ENCODE assay signal across 8 cellular contexts in genomic region chr22:38202437-38203089, GRCh38. TPM values are rescaled to one million over a fixed set of nuclear protein-coding genes. Genes with fewer than 3 reads are reported as not detected.
A peak's percentile ranks its signal among the peaks of the same experiment; 100 is the strongest.
DNase-seq lines count a peak whose midpoint lies in the region; ATAC-seq, FAIRE-seq and TF ChIP-seq lines count a peak whose summit lies in the region.

No MANE protein-coding gene starts in this region.

- no peak for TF ChIP-seq RAD21 in HepG2 (CRISPR knock-in tag; IDR thresholded peaks at IDR 0.05)

- H3K9me3 ChIP-seq in CD4-positive, CD25-positive, alpha-beta regulatory T cell (ENCODE audit: control insufficient read depth in 2 of 2, low read length in 2 of 2), result no peaks in the 10 kb centered on the region
- H3K9me3 ChIP-seq in HepG2 (ENCODE audit: low read length), result no peaks in the 10 kb centered on the region

- no peak overlapping the region for H2AFZ ChIP-seq in HepG2 (ENCODE audit: low read length)

- H3K27me3 ChIP-seq in CD4-positive, CD25-positive, alpha-beta regulatory T cell (ENCODE audit: control insufficient read depth, insufficient read depth, low read length), result no peaks in the 10 kb centered on the region
- no peaks in the 10 kb centered on the region for H3K27me3 ChIP-seq in HepG2 (ENCODE audit: control insufficient read depth in 1 of 2, insufficient read depth in 2 of 2, low read length in 2 of 2)

- H3K27ac Mint-ChIP-seq in CD4-positive, CD25-positive, alpha-beta regulatory T cell, result peak overlapping the region; percentile 48 to 71 (median 71)

- intact Hi-C loops in HepG2 (cut with micrococcal nuclease; ENCODE audit: unreplicated experiment), result loop anchor here (5.0 kb wide), 1 partner anchor 90 kb away; the partner anchor contains the start of gene BAIAP2L2

- in situ Hi-C loops in HepG2 (cut with HindIII; ENCODE audit: extremely low pct_ligation_motif_present, low pct_unique_long_range_greater_than_20kb), result loop anchor here (10.0 kb wide), 1 partner anchor 88 kb away; the partner anchor contains the start of gene BAIAP2L2

- H3K4me1 ChIP-seq in CD4-positive, CD25-positive, alpha-beta regulatory T cell (ENCODE audit: control insufficient read depth, insufficient read depth, low read length, poor library complexity, severe bottlenecking), result peaks cover 23% of the 10 kb centered on the region
- peaks cover 46% of the 10 kb centered on the region for H3K4me1 ChIP-seq in HepG2 (ENCODE audit: insufficient read depth, low read length)

- H3K4me1 Mint-ChIP-seq in CD4-positive, CD25-positive, alpha-beta regulatory T cell, result peaks cover 6 to 29% (median 16%) of the 10 kb centered on the region in 4 donors

- CTCF ChIA-PET in HepG2 (lab: Yijun Ruan, JAX; ENCODE audit: low intra/inter-chr PET ratio, low total read pairs), result no interaction called here

- H3K79me2 ChIP-seq in HepG2 (ENCODE audit: insufficient read depth, low read length), result peaks cover 46% of the 10 kb centered on the region

- DNase-seq in CD4-positive, CD25-positive, alpha-beta regulatory T cell, result peak; percentile 41 to 65 (median 49)
- DNase-seq in LNCaP clone FGC (ENCODE audit: low read depth) (no peak), dedifferentiated amniotic fluid mesenchymal stem cell (ENCODE audit: extremely low spot score) (peak; percentile 79), HepG2 (ENCODE audit: low spot score) (peak; percentile 50), cerebellar nuclear complex (lab: John Stamatoyannopoulos, UW) (no peak)
- peak; percentile 74 for DNase-seq in activated CD4-positive, CD25-positive, alpha-beta regulatory T cell treated with anti-CD3 and anti-CD28 coated beads, Interleukin-2, amount 50 U/mL, for 72 hours
- peak; percentile 43 to 47 for DNase-seq in stimulated activated CD4-positive, alpha-beta T cell treated with anti-CD3 and anti-CD28 coated beads, Interleukin-4, amount 100 ng/mL, for 4 hours

- peak overlapping the region; percentile 98 for H3K9ac ChIP-seq in HepG2 (ENCODE audit: insufficient read depth, low read depth, low read length)

- H3K9me3 Mint-ChIP-seq in CD4-positive, CD25-positive, alpha-beta regulatory T cell, result no peaks in the 10 kb centered on the region

- H3K36me3 ChIP-seq in CD4-positive, CD25-positive, alpha-beta regulatory T cell (ENCODE audit: control insufficient read depth, insufficient read depth, low read length), result no peaks in the 10 kb centered on the region
- peaks cover 0 to 5% of the 10 kb centered on the region in 2 experiments; a peak in 2 of 5 replicates for H3K36me3 ChIP-seq in HepG2 (replicated peaks in 1 of 2; ENCODE audit: control insufficient read depth in 1 of 2, insufficient read depth in 2 of 2, low read length in 2 of 2)

- H3K4me3 Mint-ChIP-seq in CD4-positive, CD25-positive, alpha-beta regulatory T cell, result peak overlapping the region; percentile 87 to 94 (median 88)

- peak overlapping the region; percentile 87 for H3K4me2 ChIP-seq in HepG2 (ENCODE audit: low read depth, low read length)

- H3K4me3 ChIP-seq in CD4-positive, CD25-positive, alpha-beta regulatory T cell (ENCODE audit: low read depth, low read length), result peak overlapping the region; percentile 70
- H3K4me3 ChIP-seq in LNCaP clone FGC (ENCODE audit: low read depth, low read length), result peak overlapping the region; percentile 62
- peak overlapping the region; percentile 78 to 88 (median 83) for H3K4me3 ChIP-seq in HepG2 (replicated peaks in 1 of 3; ENCODE audit: insufficient read depth in 1 of 3, low read depth in 2 of 3, low read length in 3 of 3)

- no peak for FAIRE-seq in HepG2 (lab: Jason Lieb, UNC)

- H3K36me3 Mint-ChIP-seq in CD4-positive, CD25-positive, alpha-beta regulatory T cell, result no peaks in the 10 kb centered on the region

- H3K27me3 Mint-ChIP-seq in CD4-positive, CD25-positive, alpha-beta regulatory T cell, result peaks cover 2% of the 10 kb centered on the region

- POLR2A ChIA-PET in HepG2 (lab: Yijun Ruan, JAX), result interaction anchor here (0.9 to 3.3 kb wide), 14 partner anchors 9 to 95 kb away, joined by 3 to 26 read pairs (median 6); partner anchors contain the start of genes BAIAP2L2 and PLA2G6

- TF ChIP-seq POLR2A in HepG2 (IDR thresholded peaks at IDR 0.05; ENCODE audit: insufficient read depth in 1 of 2, low read depth in 2 of 2, low read length in 2 of 2), result no peak

- peak overlapping the region; percentile 83 for H3K27ac ChIP-seq in CD4-positive, CD25-positive, alpha-beta regulatory T cell (ENCODE audit: insufficient read depth, low read length, poor library complexity, severe bottlenecking)
- H3K27ac ChIP-seq in HepG2 (ENCODE audit: extremely low read length, insufficient read depth, low read length), result peak overlapping the region; percentile 90

- ATAC-seq in CD4-positive, CD25-positive, alpha-beta regulatory T cell (ENCODE audit: low read depth in 2 of 2), result peak; percentile 23 to 31
- ATAC-seq in GM21381 (IDR thresholded peaks at IDR 0.05; ENCODE audit: unreplicated experiment) (peak; percentile 12), HepG2 (peak; percentile 76)

- BruUV-seq in HepG2 (replicated peaks; lab: Mats Ljungman, UMichigan), result no TSS peak

- TF ChIP-seq EP300 in HepG2 (IDR thresholded peaks at IDR 0.05; ENCODE audit: low read depth in 2 of 2, low read length in 2 of 2) (no peak), HepG2 (CRISPR knock-in tag; IDR thresholded peaks at IDR 0.05; ENCODE audit: borderline replicate concordance) (no peak; the same call in 1 of the 2 replicates)

- TF ChIP-seq CTCF in LNCaP clone FGC (IDR thresholded peaks at IDR 0.05; ENCODE audit: control insufficient read depth, extremely low read depth, insufficient read depth) (peak; percentile 29; the same call in 1 of the 2 replicates), HepG2 (CRISPR knock-in tag; IDR thresholded peaks at IDR 0.05) (peak; percentile 39; the same call in 1 of the 2 replicates)

- H4K20me1 ChIP-seq in HepG2 (ENCODE audit: insufficient read depth, low read length), result peaks cover 42% of the 10 kb centered on the region; the same call in 1 of the 2 replicates

- WGBS in HepG2 (ENCODE audit: low lambda C conversion rate), result 3% methylated on average over 6 of the region's 74 CpGs

TF ChIP-seq in HepG2, 621 proteins besides CTCF, POLR2A, EP300 and RAD21 (continues in another document):
- 0 out of 2 replicates have a peak, but pooled peaks have one; percentile 58 for TF ChIP-seq TBX2 (CRISPR knock-in tag; IDR thresholded peaks at IDR 0.05; ENCODE audit: borderline replicate concordance)
- TF ChIP-seq TCF7 (IDR thresholded peaks at IDR 0.05; ENCODE audit: low read depth), result no peak
- TF ChIP-seq SALL1 (CRISPR knock-in tag; IDR thresholded peaks at IDR 0.05), result peak; percentile 41; the same call in 1 of the 2 replicates
- TF ChIP-seq ZNF878 (CRISPR knock-in tag; IDR thresholded peaks at IDR 0.05), result no peak

RNA-seq across cellular contexts. Expression of gene MAFF, which starts 0.8 kb away (rescaled TPM):
- total RNA-seq in CD4-positive, CD25-positive, alpha-beta regulatory T cell, result 39.4 TPM
- 1 to 10 TPM; 1.4 to 2.4 (median 2.0) TPM for polyA plus RNA-seq in CD4-positive, CD25-positive, alpha-beta regulatory T cell
- total RNA-seq in HepG2 (2016; rRNA removed; fragmentation: Illumina TruSeq; extraction: Trizol), result 3.1 and 5.4 TPM in 2 replicates
- total RNA-seq in HepG2 (2016; cell fraction: cytosol; rRNA removed; fragmentation: Illumina TruSeq; extraction: Trizol; ENCODE audit: low read depth), result 1.1 and 1.3 TPM in 2 replicates
- 3.7 and 5.5 TPM in 2 replicates for total RNA-seq in HepG2 (2016; cell fraction: insoluble cytoplasmic fraction; rRNA removed; fragmentation: Illumina TruSeq; extraction: Trizol)
- total RNA-seq in HepG2 (2016; cell fraction: membrane; rRNA removed; fragmentation: Illumina TruSeq; extraction: Trizol), result 2.3 and 2.5 TPM in 2 replicates
- total RNA-seq in HepG2 (2016; cell fraction: nucleus; rRNA removed; fragmentation: Illumina TruSeq; extraction: Trizol), result 4.4 and 6.4 TPM in 2 replicates
- 14.3 and 17.1 TPM in 2 replicates for polyA plus RNA-seq in HepG2 (2011; rRNA removed)
- 15.6 and 18.3 TPM in 2 replicates for polyA plus RNA-seq in HepG2 (2011; cell fraction: cytosol; rRNA removed)
- 15.7 and 16.6 TPM in 2 replicates for polyA plus RNA-seq in HepG2 (2011; cell fraction: nucleus; rRNA removed)
- polyA plus RNA-seq in HepG2 (2012), result 12.4 and 26.2 TPM in 2 replicates
- polyA plus RNA-seq in HepG2 (2016; cell fraction: cytosol; fragmentation: Illumina TruSeq; extraction: Trizol; ENCODE audit: low read depth), result 0.70 and 0.71 TPM in 2 replicates
- polyA plus RNA-seq in HepG2 (2016; cell fraction: insoluble cytoplasmic fraction; fragmentation: Illumina TruSeq; extraction: Trizol; ENCODE audit: low read depth), result 3.5 and 3.7 TPM in 2 replicates
- 1.2 and 1.9 TPM in 2 replicates for polyA plus RNA-seq in HepG2 (2016; cell fraction: membrane; fragmentation: Illumina TruSeq; extraction: Trizol; ENCODE audit: low read depth)
- 7.1 and 7.9 TPM in 2 replicates for polyA plus RNA-seq in HepG2 (2016; cell fraction: nucleus; fragmentation: Illumina TruSeq; extraction: Trizol; ENCODE audit: insufficient read depth, low read depth)
- 2.5 and 12.3 TPM in 2 replicates for polyA minus RNA-seq in HepG2 (2011; rRNA and poly(A)+ RNA removed; ENCODE audit: low replicate concordance)
- polyA minus RNA-seq in HepG2 (2011; cell fraction: cytosol; rRNA and poly(A)+ RNA removed), result 11.3 and 12.8 TPM in 2 replicates
- 7.3 and 8.1 TPM in 2 replicates for polyA minus RNA-seq in HepG2 (2011; cell fraction: nucleus; rRNA and poly(A)+ RNA removed)

RNA-seq across cellular contexts. Expression of gene PLA2G6, which starts 20.9 kb away (rescaled TPM):
- total RNA-seq in CD4-positive, CD25-positive, alpha-beta regulatory T cell, result 137 TPM
- 1 to 10 TPM; 2.6 to 6.9 (median 5.4) TPM for polyA plus RNA-seq in CD4-positive, CD25-positive, alpha-beta regulatory T cell
- total RNA-seq in HepG2 (2016; rRNA removed; fragmentation: Illumina TruSeq; extraction: Trizol), result 1.8 and 4.8 TPM in 2 replicates
- 0.61 and 0.71 TPM in 2 replicates for total RNA-seq in HepG2 (2016; cell fraction: cytosol; rRNA removed; fragmentation: Illumina TruSeq; extraction: Trizol; ENCODE audit: low read depth)
- 1.9 and 5.2 TPM in 2 replicates for total RNA-seq in HepG2 (2016; cell fraction: insoluble cytoplasmic fraction; rRNA removed; fragmentation: Illumina TruSeq; extraction: Trizol)
- total RNA-seq in HepG2 (2016; cell fraction: membrane; rRNA removed; fragmentation: Illumina TruSeq; extraction: Trizol), result 1.3 TPM in 2 replicates
- total RNA-seq in HepG2 (2016; cell fraction: nucleus; rRNA removed; fragmentation: Illumina TruSeq; extraction: Trizol), result 8.4 and 11.2 TPM in 2 replicates
- 11.5 and 12.3 TPM in 2 replicates for polyA plus RNA-seq in HepG2 (2011; rRNA removed)
- 2.7 and 3.9 TPM in 2 replicates for polyA plus RNA-seq in HepG2 (2011; cell fraction: cytosol; rRNA removed)
- 73.3 and 101 TPM in 2 replicates for polyA plus RNA-seq in HepG2 (2011; cell fraction: nucleus; rRNA removed)
- polyA plus RNA-seq in HepG2 (2012), result 6.5 and 7.3 TPM in 2 replicates
- polyA plus RNA-seq in HepG2 (2016; cell fraction: cytosol; fragmentation: Illumina TruSeq; extraction: Trizol; ENCODE audit: low read depth), result 0.44 and 0.53 TPM in 2 replicates
- polyA plus RNA-seq in HepG2 (2016; cell fraction: insoluble cytoplasmic fraction; fragmentation: Illumina TruSeq; extraction: Trizol; ENCODE audit: low read depth), result 0.96 and 1.7 TPM in 2 replicates
- 0.88 and 1.6 TPM in 2 replicates for polyA plus RNA-seq in HepG2 (2016; cell fraction: membrane; fragmentation: Illumina TruSeq; extraction: Trizol; ENCODE audit: low read depth)
- 22.2 and 23.2 TPM in 2 replicates for polyA plus RNA-seq in HepG2 (2016; cell fraction: nucleus; fragmentation: Illumina TruSeq; extraction: Trizol; ENCODE audit: insufficient read depth, low read depth)
- polyA minus RNA-seq in HepG2 (2011; rRNA and poly(A)+ RNA removed; ENCODE audit: low replicate concordance), result 27.4 and 36.9 TPM in 2 replicates
- 2.6 and 3.8 TPM in 2 replicates for polyA minus RNA-seq in HepG2 (2011; cell fraction: cytosol; rRNA and poly(A)+ RNA removed)
- 21.3 and 31.8 TPM in 2 replicates for polyA minus RNA-seq in HepG2 (2011; cell fraction: nucleus; rRNA and poly(A)+ RNA removed)

Comparison
In these comparisons a context has a peak if more than half of its experiments do, and no peak if none do; other contexts are left out.
1. ATAC-seq: peak in every context shown above with its lines; median percentile 76 in HepG2; 27 in CD4-positive, CD25-positive, alpha-beta regulatory T cell; 12 in GM21381.
2. DNase-seq: peak in CD4-positive, CD25-positive, alpha-beta regulatory T cell (3 of 3), activated CD4-positive, CD25-positive, alpha-beta regulatory T cell treated with anti-CD3 and anti-CD28 coated beads, Interleukin-2, amount 50 U/mL, for 72 hours (single experiment), dedifferentiated amniotic fluid mesenchymal stem cell (single experiment), HepG2 (single experiment) and stimulated activated CD4-positive, alpha-beta T cell treated with anti-CD3 and anti-CD28 coated beads, Interleukin-4, amount 100 ng/mL, for 4 hours (2 of 2); none in LNCaP clone FGC (single experiment) and cerebellar nuclear complex (0 of 2).
3. RNA of gene PLA2G6, which starts 20.9 kb away (total RNA-seq): 137 TPM in CD4-positive, CD25-positive, alpha-beta regulatory T cell (single experiment); 0.61 to 11.2 TPM in HepG2; every median in the first group is over 10 times any median in the second.
4. Peak in every context shown above with its lines, with median percentiles within 50 percentile points of each other: H3K4me3 ChIP-seq.